Comparison of ENCODE assay signal across 10 cellular contexts in the genomic region with DNA sequence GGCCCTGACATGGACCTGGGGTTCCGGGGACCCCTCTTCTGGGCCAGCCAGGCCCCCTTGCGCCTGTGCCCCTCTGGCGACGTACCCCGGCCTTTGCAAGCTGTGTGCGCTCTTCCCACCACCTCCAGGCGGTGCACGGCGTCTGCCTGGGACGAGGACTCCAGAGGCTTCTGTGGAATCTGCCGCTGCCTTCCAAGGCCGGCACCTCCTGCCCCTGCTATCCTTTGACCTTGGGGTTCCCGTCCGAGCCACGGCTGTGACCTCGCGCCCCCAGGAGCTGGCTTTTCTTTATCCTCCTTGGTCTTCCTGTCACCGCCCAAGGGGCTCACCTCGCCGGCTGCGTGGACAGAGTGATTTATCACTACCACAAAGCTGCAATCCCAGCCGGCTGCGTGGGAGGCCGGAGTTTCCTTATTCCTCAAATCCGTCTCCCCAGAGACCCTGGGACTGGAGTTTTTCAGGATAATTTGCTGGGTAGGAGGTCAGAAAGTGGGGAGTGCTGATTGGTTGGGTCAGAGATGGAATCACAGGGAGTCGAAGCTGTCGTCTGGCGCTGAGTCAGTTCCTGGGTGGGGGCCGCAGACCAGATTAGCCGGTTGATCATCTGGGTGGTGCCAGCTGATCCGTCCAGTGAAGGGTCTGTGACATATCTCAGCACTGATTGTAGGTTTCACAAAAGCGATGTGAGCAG. TPM values are rescaled to one million over a fixed set of nuclear protein-coding genes. Genes with fewer than 3 reads are reported as not detected.
A peak's percentile ranks its signal among the peaks of the same experiment; 100 is the strongest.
DNase-seq lines count a peak whose midpoint lies in the region; ATAC-seq and TF ChIP-seq lines count a peak whose summit lies in the region.
"Had no signal": no experiment of that assay in that cellular context is flagged by ENCODE, and none has a peak within 500 bp of the region (broad histone marks: within the 10 kb centered on the region; RNA-seq: fewer than 3 reads in every experiment).

No MANE protein-coding gene starts in this region.

- H3K27ac ChIP-seq in HEK293 (ENCODE audit: extremely low read depth, low read depth, low read length): no peak overlapping the region
- H3K27ac ChIP-seq in brain microvascular endothelial cell: peak overlapping the region; percentile 46
- H3K27ac ChIP-seq in OCI-LY7 (ENCODE audit: low read depth, low read length, poor library complexity, severe bottlenecking): no peak overlapping the region

- H3K79me2 ChIP-seq in OCI-LY7 (ENCODE audit: insufficient read depth, low read depth, low read length): no peaks in the 10 kb centered on the region

- CTCF ChIA-PET in HEK293 (lab: Yijun Ruan, JAX): no interaction called here
- CTCF ChIA-PET in OCI-LY7 (lab: Charles Lee; ENCODE audit: unreplicated experiment): no interaction called here

- H3K4me3 ChIP-seq in HEK293 (ENCODE audit: low read depth, low read length) (no peak overlapping the region), brain microvascular endothelial cell (ENCODE audit: low read depth, low read length) (peak overlapping the region; percentile 1), skeletal muscle satellite cell (ENCODE audit: low read length) (peak overlapping the region; percentile 22), OCI-LY7 (ENCODE audit: low read depth, low read length, poor library complexity, severe bottlenecking) (no peak overlapping the region)

- H3K9ac ChIP-seq in skeletal muscle satellite cell (ENCODE audit: low read depth, low read length): no peak overlapping the region

- POLR2A ChIA-PET in HEK293 (lab: Yijun Ruan, JAX) (no interaction called here), OCI-LY7 (lab: Charles Lee) (no interaction called here)

- H3K27me3 ChIP-seq in brain microvascular endothelial cell (replicated peaks): no peaks in the 10 kb centered on the region
- no peaks in the 10 kb centered on the region for H3K27me3 ChIP-seq in skeletal muscle satellite cell (ENCODE audit: control insufficient read depth, insufficient read depth, low read length)

- no peak overlapping the region for H2AFZ ChIP-seq in OCI-LY7 (ENCODE audit: low read length)

- H3K4me1 ChIP-seq in HEK293 (ENCODE audit: control insufficient read depth, insufficient read depth, low read length) (no peaks in the 10 kb centered on the region), skeletal muscle satellite cell (ENCODE audit: control insufficient read depth, insufficient read depth, low read length) (peaks cover 8% of the 10 kb centered on the region), OCI-LY7 (ENCODE audit: insufficient read depth, low read length, poor library complexity, severe bottlenecking) (no peaks in the 10 kb centered on the region)

- no TSS peak for BruUV-seq in OCI-LY7 (replicated peaks; lab: Mats Ljungman, UMichigan)

- TF ChIP-seq CTCF in HEK293 (tag by site-specific recombination; IDR thresholded peaks at IDR 0.05) (no peak), brain microvascular endothelial cell (IDR thresholded peaks at IDR 0.05; ENCODE audit: low read depth, low read length, missing control alignments) (peak; percentile 22), OCI-LY7 (conservative IDR thresholded peaks at IDR 0.05; ENCODE audit: low read length) (no peak)

- no peaks in the 10 kb centered on the region for H4K20me1 ChIP-seq in OCI-LY7 (ENCODE audit: insufficient read depth, low read length)

- intact Hi-C loops in OCI-LY7 (cut with micrococcal nuclease; ENCODE audit: unreplicated experiment): no loop called here

- in situ Hi-C loops in brain microvascular endothelial cell (cut with HindIII; ENCODE audit: low pct_ligation_motif_present, low sequenced_read_pairs): no loop called here

- H3K9me3 ChIP-seq in HEK293 (ENCODE audit: control insufficient read depth, insufficient read depth, low read depth, low read length): no peaks in the 10 kb centered on the region
- no peaks in the 10 kb centered on the region for H3K9me3 ChIP-seq in skeletal muscle satellite cell (replicated peaks; ENCODE audit: low read length)
- no peaks in the 10 kb centered on the region for H3K9me3 ChIP-seq in OCI-LY7 (ENCODE audit: low read length)

- no peaks in the 10 kb centered on the region for H3K9me2 ChIP-seq in OCI-LY7 (ENCODE audit: insufficient read depth, low read length)

- peak; percentile 68 for DNase-seq in brain microvascular endothelial cell
- peak; percentile 28 for DNase-seq in iris pigment epithelial cell (ENCODE audit: low read depth)
- no peak for DNase-seq in NCI-H510A treated with DMSO at 0.1 percent for 48 hours (lab: John Stamatoyannopoulos, UW)
- no peak for DNase-seq in OCI-LY7 (ENCODE audit: low spot score)
- DNase-seq: DND-41, natural killer cell had no signal

- no peaks in the 10 kb centered on the region for H3K36me3 ChIP-seq in HEK293 (ENCODE audit: control insufficient read depth in 2 of 2, insufficient read depth in 1 of 2, low read length in 2 of 2)
- no peaks in the 10 kb centered on the region for H3K36me3 ChIP-seq in brain microvascular endothelial cell (replicated peaks)
- H3K36me3 ChIP-seq in skeletal muscle satellite cell (ENCODE audit: insufficient read depth, low read length): no peaks in the 10 kb centered on the region
- no peaks in the 10 kb centered on the region for H3K36me3 ChIP-seq in OCI-LY7 (ENCODE audit: insufficient read depth, low read length)

- ATAC-seq in HG02981 (IDR thresholded peaks at IDR 0.05; ENCODE audit: unreplicated experiment): no peak
- ATAC-seq in HG03469 (IDR thresholded peaks at IDR 0.05; ENCODE audit: unreplicated experiment): no peak
- ATAC-seq: natural killer cell had no signal

- H3K4me2 ChIP-seq in skeletal muscle satellite cell (ENCODE audit: low read length) (peak overlapping the region; percentile 55), OCI-LY7 (ENCODE audit: low read length) (no peak overlapping the region)

TF ChIP-seq in HEK293, 187 proteins besides CTCF, POLR2A, EP300 and RAD21:
- TF ChIP-seq, protein P1, sequence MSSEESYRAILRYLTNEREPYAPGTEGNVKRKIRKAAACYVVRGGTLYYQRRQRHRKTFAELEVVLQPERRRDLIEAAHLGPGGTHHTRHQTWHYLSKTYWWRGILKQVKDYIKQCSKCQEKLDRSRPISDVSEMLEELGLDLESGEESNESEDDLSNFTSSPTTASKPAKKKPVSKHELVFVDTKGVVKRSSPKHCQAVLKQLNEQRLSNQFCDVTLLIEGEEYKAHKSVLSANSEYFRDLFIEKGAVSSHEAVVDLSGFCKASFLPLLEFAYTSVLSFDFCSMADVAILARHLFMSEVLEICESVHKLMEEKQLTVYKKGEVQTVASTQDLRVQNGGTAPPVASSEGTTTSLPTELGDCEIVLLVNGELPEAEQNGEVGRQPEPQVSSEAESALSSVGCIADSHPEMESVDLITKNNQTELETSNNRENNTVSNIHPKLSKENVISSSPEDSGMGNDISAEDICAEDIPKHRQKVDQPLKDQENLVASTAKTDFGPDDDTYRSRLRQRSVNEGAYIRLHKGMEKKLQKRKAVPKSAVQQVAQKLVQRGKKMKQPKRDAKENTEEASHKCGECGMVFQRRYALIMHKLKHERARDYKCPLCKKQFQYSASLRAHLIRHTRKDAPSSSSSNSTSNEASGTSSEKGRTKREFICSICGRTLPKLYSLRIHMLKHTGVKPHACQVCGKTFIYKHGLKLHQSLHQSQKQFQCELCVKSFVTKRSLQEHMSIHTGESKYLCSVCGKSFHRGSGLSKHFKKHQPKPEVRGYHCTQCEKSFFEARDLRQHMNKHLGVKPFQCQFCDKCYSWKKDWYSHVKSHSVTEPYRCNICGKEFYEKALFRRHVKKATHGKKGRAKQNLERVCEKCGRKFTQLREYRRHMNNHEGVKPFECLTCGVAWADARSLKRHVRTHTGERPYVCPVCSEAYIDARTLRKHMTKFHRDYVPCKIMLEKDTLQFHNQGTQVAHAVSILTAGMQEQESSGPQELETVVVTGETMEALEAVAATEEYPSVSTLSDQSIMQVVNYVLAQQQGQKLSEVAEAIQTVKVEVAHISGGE (tag by site-specific recombination; conservative IDR thresholded peaks at IDR 0.05; ENCODE audit: low read depth): no peak
- TF ChIP-seq ZIC2 (tag by site-specific recombination; IDR thresholded peaks at IDR 0.05): peak; percentile 49; the same call in 1 of the 2 replicates

RNA-seq across cellular contexts. Expression of a gene that starts 19.9 kb away (rescaled TPM):
- total RNA-seq in skeletal muscle satellite cell (2012; rRNA removed): 3.0 and 15.5 TPM in 2 replicates
- 60.1 and 86.0 TPM in 2 replicates for total RNA-seq in OCI-LY7 (2014; rRNA removed; shearing (Covaris generic))
- total RNA-seq in OCI-LY7 (2022): 125 and 133 TPM in 2 replicates

RNA-seq across cellular contexts. Expression of a gene that starts 57.3 kb away (rescaled TPM):
- total RNA-seq in skeletal muscle satellite cell (2012; rRNA removed): 46.7 and 46.9 TPM in 2 replicates
- total RNA-seq in OCI-LY7 (2014; rRNA removed; shearing (Covaris generic)): 36.3 and 40.4 TPM in 2 replicates
- 53.6 and 53.9 TPM in 2 replicates for total RNA-seq in OCI-LY7 (2022)

Comparison
In these comparisons a context has a peak if more than half of its experiments do, and no peak if none do; other contexts are left out.
1. H3K4me3 ChIP-seq: peak in brain microvascular endothelial cell (single experiment) and skeletal muscle satellite cell (single experiment); none in HEK293 (single experiment) and OCI-LY7 (single experiment).
2. DNase-seq: peak in brain microvascular endothelial cell (single experiment) and iris pigment epithelial cell (single experiment); none in NCI-H510A treated with DMSO at 0.1 percent for 48 hours (single experiment) and OCI-LY7 (single experiment).